13 cellular contexts compared by ENCODE assay signal in the genomic region with DNA sequence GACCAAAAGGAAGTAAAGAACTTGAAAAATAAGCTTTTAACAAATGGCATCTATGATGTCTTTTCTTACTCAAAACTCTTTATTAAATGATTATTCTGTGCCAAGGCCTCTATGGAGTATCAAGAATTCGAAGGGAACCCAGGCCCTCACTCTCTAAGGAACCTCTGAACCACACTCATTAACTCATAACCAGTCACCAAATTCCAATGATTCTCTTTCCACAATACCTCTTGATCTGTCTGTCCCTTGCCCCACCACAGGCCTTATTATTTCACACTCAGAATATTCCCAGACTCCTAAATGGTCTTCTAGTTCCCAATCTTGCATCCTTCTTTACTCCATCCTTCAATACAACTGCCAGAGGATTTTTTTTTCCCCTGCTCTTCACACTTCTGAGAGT.
"Had no signal": no experiment of that assay in that cellular context is flagged by ENCODE, and none has a peak within 500 bp of the region (broad histone marks: within the 10 kb centered on the region; RNA-seq: fewer than 3 reads in every experiment).

No MANE protein-coding gene starts in this region.

- H3K4me1 Mint-ChIP-seq: neural crest cell had no signal

- H3K4me1 ChIP-seq: breast epithelium, right lobe of liver had no signal

- H3K27ac ChIP-seq: breast epithelium, foreskin keratinocyte, ovary, right lobe of liver had no signal

- DNase-seq: activated CD4-positive, CD25-positive, alpha-beta regulatory T cell; activated gamma-delta T cell treated with Interleukin-2 at 50 U/mL for 16 hours; activated T-cell treated with anti-CD3 and anti-CD28 coated beads, Interleukin-2, amount 50 U/mL, for 1 hour; amniotic stem cell; effector memory CD8-positive, alpha-beta T cell; foreskin keratinocyte; mesenchymal stem cell; ovary; right lobe of liver; SW 1271 had no signal

- H3K4me3 Mint-ChIP-seq: dendritic cell treated with granulocyte-macrophage colony-stimulating factor and Interleukin-4, amounts not matched to agents 40 ng/mL and 50 ng/mL, for 4 days; effector memory CD8-positive, alpha-beta T cell; neural crest cell had no signal

- H3K9me3 Mint-ChIP-seq: dendritic cell treated with granulocyte-macrophage colony-stimulating factor and Interleukin-4, amounts not matched to agents 40 ng/mL and 50 ng/mL, for 4 days; effector memory CD8-positive, alpha-beta T cell; neural crest cell had no signal

- H3K36me3 ChIP-seq: ovary had no signal

- H3K27ac Mint-ChIP-seq: dendritic cell treated with granulocyte-macrophage colony-stimulating factor and Interleukin-4, amounts not matched to agents 40 ng/mL and 50 ng/mL, for 4 days had no signal

- ATAC-seq: effector memory CD8-positive, alpha-beta T cell; foreskin keratinocyte; right lobe of liver had no signal

- H3K4me3 ChIP-seq: breast epithelium, ovary, right lobe of liver had no signal

- H3K27me3 Mint-ChIP-seq: dendritic cell treated with granulocyte-macrophage colony-stimulating factor and Interleukin-4, amounts not matched to agents 40 ng/mL and 50 ng/mL, for 4 days; effector memory CD8-positive, alpha-beta T cell had no signal

- H3K9me3 ChIP-seq: breast epithelium, ovary, right lobe of liver had no signal

- H3K27me3 ChIP-seq: breast epithelium, foreskin keratinocyte, ovary, right lobe of liver had no signal
